ENCODE assay signal across 8 cellular contexts in the genomic region with DNA sequence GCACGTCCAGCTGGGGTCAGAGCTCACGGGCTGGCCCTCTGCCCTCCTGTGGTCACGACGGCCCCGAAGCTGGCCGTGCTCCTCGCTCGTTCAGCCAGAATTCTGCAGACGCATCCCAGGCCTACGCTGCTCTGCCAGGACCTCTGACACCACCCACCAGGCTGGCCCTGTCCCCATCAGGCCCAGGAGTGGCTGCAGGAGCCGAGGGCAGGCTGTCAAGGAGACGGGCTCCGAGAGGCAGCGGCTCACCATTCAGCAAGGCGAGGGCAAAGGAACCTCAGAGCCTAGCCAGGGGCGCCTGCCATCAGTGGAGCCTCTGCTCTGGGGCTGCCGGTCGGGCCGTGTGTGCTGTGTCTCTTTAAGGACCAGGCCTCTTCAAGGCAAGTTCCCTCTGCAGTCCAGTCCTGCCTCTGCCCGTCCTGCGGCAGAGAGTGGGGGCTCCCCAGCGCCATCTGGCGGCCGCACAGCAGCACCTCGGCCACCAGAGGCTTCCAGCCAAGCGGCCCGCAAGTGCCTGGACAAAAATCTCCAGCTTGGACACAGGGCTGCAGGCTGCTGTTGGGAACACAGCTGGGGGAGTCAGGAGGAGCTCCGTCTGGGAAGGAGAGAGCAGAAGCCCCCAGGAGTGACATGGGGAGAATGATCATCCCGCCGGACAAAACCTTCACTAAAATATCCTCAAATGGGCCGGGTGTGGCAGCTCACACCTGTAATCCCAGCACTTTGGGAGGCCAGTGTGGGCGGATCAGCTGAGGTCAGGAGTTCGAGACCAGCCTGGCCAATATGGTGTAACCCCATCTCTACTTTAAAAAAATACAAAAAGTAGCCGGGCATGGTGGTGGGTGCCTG. TPM values are rescaled to one million over a fixed set of nuclear protein-coding genes. Genes with fewer than 3 reads are reported as not detected.
DNase-seq lines count a peak whose midpoint lies in the region; ATAC-seq, FAIRE-seq and TF ChIP-seq lines count a peak whose summit lies in the region.

No MANE protein-coding gene starts in this region.

- ATAC-seq in right lobe of liver (peak; percentile 94 to 95 (median 94)), GM19397 (IDR thresholded peaks at IDR 0.05; ENCODE audit: unreplicated experiment) (no peak)

- H3K36me3 ChIP-seq in right lobe of liver: no peaks in the 10 kb centered on the region

- H3K4me1 ChIP-seq in right lobe of liver: peaks cover 0 to 5% (median 2%) of the 10 kb centered on the region in 4 donors

- WGBS in right lobe of liver (ENCODE audit: insufficient coverage, low coverage, low lambda C conversion rate, missing lambda C conversion rate): 20% methylated on average over 2 of the region's 34 CpGs

- TF ChIP-seq CTCF in dorsolateral prefrontal cortex (IDR thresholded peaks at IDR 0.05 in 54 of 56, conservative IDR thresholded peaks at IDR 0.05 in 2 of 56; ENCODE audit: low read depth in 1 of 56, partially characterized antibody in 56 of 56) (peak; percentile 82 to 99 (median 95)), right lobe of liver (IDR thresholded peaks at IDR 0.05) (peak; percentile 93 to 99 (median 98))

- peaks cover 0 to 23% (median 0%) of the 10 kb centered on the region in 45 donors for H3K27me3 ChIP-seq in dorsolateral prefrontal cortex
- H3K27me3 ChIP-seq in right lobe of liver: no peaks in the 10 kb centered on the region

- intact Hi-C loops in dorsolateral prefrontal cortex (cut with DNase I): loop anchor here (1.0 to 5.0 kb wide), 3 partner anchors 64 to 390 kb away; no protein-coding TSS in a partner anchor
- intact Hi-C loops in right lobe of liver (cut with DNase I): no loop called here

- DNase-seq in GM18507 (ENCODE audit: extremely low spot score, insufficient read length, low read depth) (no peak), NCI-H526 (lab: John Stamatoyannopoulos, UW) (peak; percentile 17 to 69), dorsolateral prefrontal cortex (peak; percentile 62 to 91 (median 76)), right lobe of liver (peak; percentile 85 to 88 (median 86))
- DNase-seq in activated CD4-positive, alpha-beta T cell treated with anti-CD3 and anti-CD28 coated beads, Interleukin-2, amount 50 U/mL, for 4 hours: peak; percentile 57 to 66
- DNase-seq in stimulated activated CD4-positive, alpha-beta T cell treated with anti-CD3 and anti-CD28 coated beads, Interleukin-4, amount 100 ng/mL, for 48 hours (ENCODE audit: low read depth in 2 of 2): peak; percentile 67 to 70

- H3K27ac ChIP-seq in dorsolateral prefrontal cortex: peak overlapping the region in 56 of 59 donors; percentile 7 to 88 (median 70)
- H3K27ac ChIP-seq in right lobe of liver: no peak overlapping the region

- FAIRE-seq in A204.1 (lab: Jason Lieb, UNC) (peak; percentile 87), GM18507 (lab: Jason Lieb, UNC) (peak; percentile 85)

- H3K9me3 ChIP-seq in right lobe of liver: no peaks in the 10 kb centered on the region

- peak overlapping the region in 56 of 59 donors; percentile 4 to 61 (median 40) for H3K4me3 ChIP-seq in dorsolateral prefrontal cortex
- H3K4me3 ChIP-seq in right lobe of liver: no peak overlapping the region

- no peak for TF ChIP-seq POLR2A in right lobe of liver (IDR thresholded peaks at IDR 0.05)

RNA-seq across cellular contexts. Expression of a gene that starts 7.4 kb away (rescaled TPM):
- total RNA-seq in dorsolateral prefrontal cortex (100 to 1,000 TPM; 259 to 675 (median 435) TPM), right lobe of liver (10 to 100 TPM in 3 of 6 experiments, 1 to 10 TPM in 3; 7.4 to 21.5 (median 11.3) TPM)

Comparison
In these comparisons a context has a peak if more than half of its experiments do, and no peak if none do; other contexts are left out.
1. H3K27ac ChIP-seq: peak in dorsolateral prefrontal cortex (56 of 59); none in right lobe of liver (0 of 3).
2. H3K4me3 ChIP-seq: peak in dorsolateral prefrontal cortex (56 of 59); none in right lobe of liver (0 of 3).
3. RNA of a gene that starts 7.4 kb away (total RNA-seq): 259 to 675 TPM in dorsolateral prefrontal cortex; 7.4 to 21.5 TPM in right lobe of liver; every median in the first group is over 10 times any median in the second.
4. intact Hi-C loops: an anchor here in dorsolateral prefrontal cortex (1.0 to 5.0 kb wide); none called in right lobe of liver.